13 cellular contexts compared by ENCODE assay signal in the genomic region with DNA sequence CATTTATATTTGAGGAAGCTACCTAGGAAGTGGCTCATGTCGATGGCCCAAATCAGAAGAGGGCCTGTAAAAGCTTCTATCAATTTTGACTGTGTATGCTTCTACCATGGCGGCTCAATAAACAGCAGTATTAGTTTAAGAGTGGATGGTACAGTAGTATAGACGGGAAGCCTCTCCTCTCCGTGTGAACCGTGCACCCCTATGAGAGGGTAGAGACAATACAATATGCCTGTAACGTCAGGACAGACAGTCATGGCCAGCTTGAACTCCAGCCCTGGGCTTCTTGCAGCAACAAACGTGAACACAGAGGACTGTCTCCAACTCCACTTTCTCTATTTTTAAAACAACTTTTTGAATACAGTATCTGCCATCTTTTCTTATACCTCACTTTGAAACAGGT. TPM values are rescaled to one million over a fixed set of nuclear protein-coding genes. Genes with fewer than 3 reads are reported as not detected.
A peak's percentile ranks its signal among the peaks of the same experiment; 100 is the strongest.
DNase-seq lines count a peak whose midpoint lies in the region; TF ChIP-seq lines count a peak whose summit lies in the region.
"Had no signal": no experiment of that assay in that cellular context is flagged by ENCODE, and none has a peak within 500 bp of the region (broad histone marks: within the 10 kb centered on the region; RNA-seq: fewer than 3 reads in every experiment).

No MANE protein-coding gene starts in this region.

- H3K27ac Mint-ChIP-seq in activated CD4-positive, alpha-beta T cell treated with anti-CD3 and anti-CD28 coated beads, Interleukin-2, amount 10 ng/mL, durations not matched to agents 7 days and 5 days, result peak overlapping the region; percentile 100

- no peak for DNase-seq in activated CD4-positive, alpha-beta T cell treated with anti-CD3 and anti-CD28 coated beads, Interleukin-2, amount 10 ng/mL, durations not matched to agents 7 days and 5 days
- no peak for DNase-seq in activated CD4-positive, alpha-beta T cell treated with anti-CD3 and anti-CD28 coated beads, Interleukin-2, amount 50 U/mL, for 1 hour
- DNase-seq in Peyer's patch (no peak), stomach (no peak), NCI-H1417 treated with DMSO at 0.1 percent for 48 hours (lab: John Stamatoyannopoulos, UW) (no peak), left ventricle myocardium inferior (no peak), substantia nigra (lab: John Stamatoyannopoulos, UW) (no peak)
- DNase-seq: brain microvascular endothelial cell, NCI-H1092 treated with DMSO at 0.1 percent for 48 hours, NCI-H69 had no signal

- H3K9me3 ChIP-seq in Peyer's patch, result no peaks in the 10 kb centered on the region
- no peaks in the 10 kb centered on the region for H3K9me3 ChIP-seq in duodenal mucosa (ENCODE audit: control insufficient read depth in 1 of 2, low read length in 2 of 2)
- no peaks in the 10 kb centered on the region for H3K9me3 ChIP-seq in stomach
- no peaks in the 10 kb centered on the region for H3K9me3 ChIP-seq in left ventricle myocardium inferior (replicated peaks)
- H3K9me3 ChIP-seq: prostate gland, thoracic aorta had no signal

- POLR2A ChIA-PET in activated CD4-positive, alpha-beta T cell treated with anti-CD3 and anti-CD28 coated beads, Interleukin-2, amount 10 ng/mL, durations not matched to agents 7 days and 5 days (lab: Charles Lee), result interaction anchor here (0.7 to 1.2 kb wide), 2 partner anchors 24 to 39 kb away, joined by 3 to 5 read pairs; no protein-coding TSS in a partner anchor

- 52 to 61% (median 60%) methylated on average over 7 of the region's 7 CpGs for WGBS in stomach, 5 donors

- H3K4me1 ChIP-seq in Peyer's patch (peaks cover 0 to 17% (median 2%) of the 10 kb centered on the region in 4 donors), duodenal mucosa (ENCODE audit: control insufficient read depth in 1 of 2, insufficient read depth in 2 of 2, low read length in 2 of 2) (peaks cover 9 to 29% of the 10 kb centered on the region in 2 donors), stomach (peaks cover 0 to 6% (median 0%) of the 10 kb centered on the region in 4 donors), left ventricle myocardium inferior (no peaks in the 10 kb centered on the region)
- H3K4me1 ChIP-seq: prostate gland had no signal

- TF ChIP-seq EP300 in stomach (IDR thresholded peaks at IDR 0.05), result no peak

- H3K36me3 ChIP-seq in Peyer's patch (no peaks in the 10 kb centered on the region), duodenal mucosa (ENCODE audit: control insufficient read depth in 1 of 2, insufficient read depth in 2 of 2, low read length in 2 of 2) (no peaks in the 10 kb centered on the region), stomach (no peaks in the 10 kb centered on the region), left ventricle myocardium inferior (no peaks in the 10 kb centered on the region)
- H3K36me3 ChIP-seq: brain microvascular endothelial cell, prostate gland, thoracic aorta had no signal

- peak overlapping the region in 2 of 4 donors; percentile 4 to 26 for H3K4me3 ChIP-seq in Peyer's patch
- H3K4me3 ChIP-seq in duodenal mucosa (ENCODE audit: low read depth in 1 of 2, low read length in 2 of 2), result peak overlapping the region; percentile 31 to 44
- H3K4me3 ChIP-seq in stomach, result no peak overlapping the region
- no peak overlapping the region for H3K4me3 ChIP-seq in left ventricle myocardium inferior
- H3K4me3 ChIP-seq: prostate gland, thoracic aorta had no signal

- H3K4me3 Mint-ChIP-seq in activated CD4-positive, alpha-beta T cell treated with anti-CD3 and anti-CD28 coated beads, Interleukin-2, amount 10 ng/mL, durations not matched to agents 7 days and 5 days, result peak overlapping the region; percentile 97

- TF ChIP-seq CTCF in Peyer's patch (IDR thresholded peaks at IDR 0.05) (no peak), stomach (IDR thresholded peaks at IDR 0.05) (no peak), left ventricle myocardium inferior (IDR thresholded peaks at IDR 0.05; ENCODE audit: borderline replicate concordance) (no peak)

- TF ChIP-seq POLR2A in Peyer's patch (IDR thresholded peaks at IDR 0.05) (no peak), stomach (IDR thresholded peaks at IDR 0.05) (no peak)

- peak overlapping the region in 1 of 2 donors; percentile 16 for H3K9ac ChIP-seq in duodenal mucosa (ENCODE audit: low read depth in 1 of 2, low read length in 2 of 2)

- peaks cover 56% of the 10 kb centered on the region for H3K4me1 Mint-ChIP-seq in activated CD4-positive, alpha-beta T cell treated with anti-CD3 and anti-CD28 coated beads, Interleukin-2, amount 10 ng/mL, durations not matched to agents 7 days and 5 days

- H3K27me3 ChIP-seq in Peyer's patch (no peaks in the 10 kb centered on the region), duodenal mucosa (ENCODE audit: control insufficient read depth in 1 of 2, insufficient read depth in 2 of 2, low read length in 2 of 2) (no peaks in the 10 kb centered on the region), stomach (peaks cover 0 to 26% (median 0%) of the 10 kb centered on the region in 3 donors), left ventricle myocardium inferior (ENCODE audit: low read depth) (peaks cover 96% of the 10 kb centered on the region)

- intact Hi-C loops in stomach (cut with DNase I; ENCODE audit: low total_unique reads) (no loop called here), left ventricle myocardium inferior (cut with micrococcal nuclease) (no loop called here)

- CTCF ChIA-PET in activated CD4-positive, alpha-beta T cell treated with anti-CD3 and anti-CD28 coated beads, Interleukin-2, amount 10 ng/mL, durations not matched to agents 7 days and 5 days (lab: Charles Lee), result interaction anchor here (0.7 to 19.7 kb wide), 11 partner anchors 9 to 104 kb away, joined by 3 to 200 read pairs (median 5); no protein-coding TSS in a partner anchor

- H3K36me3 Mint-ChIP-seq in activated CD4-positive, alpha-beta T cell treated with anti-CD3 and anti-CD28 coated beads, Interleukin-2, amount 10 ng/mL, durations not matched to agents 7 days and 5 days (ENCODE audit: low read depth), result peaks cover 95% of the 10 kb centered on the region

- H3K27me3 Mint-ChIP-seq in activated CD4-positive, alpha-beta T cell treated with anti-CD3 and anti-CD28 coated beads, Interleukin-2, amount 10 ng/mL, durations not matched to agents 7 days and 5 days, result no peaks in the 10 kb centered on the region

- H3K27ac ChIP-seq in Peyer's patch (peak overlapping the region; percentile 58 to 95 (median 84)), duodenal mucosa (ENCODE audit: low read depth, low read length) (peak overlapping the region; percentile 12), stomach (peak overlapping the region in 4 of 5 donors; percentile 36 to 84 (median 46)), left ventricle myocardium inferior (replicated peaks) (no peak overlapping the region), substantia nigra (ENCODE audit: low read depth, low read length, poor library complexity, severe bottlenecking) (no peak overlapping the region)
- H3K27ac ChIP-seq: brain microvascular endothelial cell, prostate gland, thoracic aorta had no signal

- H3K9me3 Mint-ChIP-seq in activated CD4-positive, alpha-beta T cell treated with anti-CD3 and anti-CD28 coated beads, Interleukin-2, amount 10 ng/mL, durations not matched to agents 7 days and 5 days, result no peaks in the 10 kb centered on the region

RNA-seq across cellular contexts. Expression of gene IKZF1, which starts 7.7 kb away (rescaled TPM):
- total RNA-seq in activated CD4-positive, alpha-beta T cell treated with anti-CD3 and anti-CD28 coated beads, Interleukin-2, amount 10 ng/mL, durations not matched to agents 7 days and 5 days, result 100 to 1,000 TPM; 379 to 406 TPM
- total RNA-seq in Peyer's patch (100 to 1,000 TPM in 1 of 4 donors, 10 to 100 TPM in 3; 25.3 to 108 (median 31.7) TPM), stomach (100 to 1,000 TPM in 1 of 5 donors, 10 to 100 TPM in 3, 1 to 10 TPM in 1; 4.5 to 139 (median 14.0) TPM), left ventricle myocardium inferior (2.1 TPM)
- polyA plus RNA-seq in stomach, result 1 to 10 TPM; 1.5 to 6.4 (median 1.8) TPM

Comparison
In these comparisons a context has a peak if more than half of its experiments do, and no peak if none do; other contexts are left out.
1. H3K27ac ChIP-seq: peak in Peyer's patch (4 of 4), duodenal mucosa (single experiment) and stomach (4 of 5); none in left ventricle myocardium inferior (single experiment) and substantia nigra (single experiment).
2. H3K4me3 ChIP-seq: peak in duodenal mucosa (2 of 2); none in stomach (0 of 4) and left ventricle myocardium inferior (single experiment).